In the genomic region with DNA sequence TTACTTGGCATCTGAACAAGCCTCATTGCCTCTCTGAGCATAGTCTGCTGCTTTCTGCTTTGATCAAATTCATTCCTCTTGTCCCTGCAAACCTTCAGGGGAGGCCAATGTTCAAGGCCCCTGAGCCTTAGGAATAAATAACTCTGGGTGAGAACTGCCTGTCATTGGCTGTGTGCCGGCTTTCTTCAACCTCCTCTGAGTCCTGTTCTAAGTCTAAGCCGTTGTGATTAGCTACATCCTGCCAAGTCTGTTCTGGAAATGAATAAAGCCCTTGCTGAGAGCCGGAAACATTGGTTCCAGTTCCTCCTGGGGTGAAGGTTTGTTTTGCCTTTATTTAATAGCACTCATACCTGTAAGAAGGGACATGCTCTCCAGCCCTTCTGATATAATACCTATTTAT, we compare ENCODE assay signal across 1 cellular context.
TF ChIP-seq lines count a peak whose summit lies in the region.

No MANE protein-coding gene starts in this region.

TF ChIP-seq in GM12878, 131 proteins besides CTCF, POLR2A, EP300 and RAD21 (continued from another document):
- TF ChIP-seq REST (IDR thresholded peaks at IDR 0.05; ENCODE audit: low read depth, low read length) (no peak), TAF1 (IDR thresholded peaks at IDR 0.05; ENCODE audit: borderline replicate concordance, low read depth, low read length) (no peak)
- TF ChIP-seq, protein P1, sequence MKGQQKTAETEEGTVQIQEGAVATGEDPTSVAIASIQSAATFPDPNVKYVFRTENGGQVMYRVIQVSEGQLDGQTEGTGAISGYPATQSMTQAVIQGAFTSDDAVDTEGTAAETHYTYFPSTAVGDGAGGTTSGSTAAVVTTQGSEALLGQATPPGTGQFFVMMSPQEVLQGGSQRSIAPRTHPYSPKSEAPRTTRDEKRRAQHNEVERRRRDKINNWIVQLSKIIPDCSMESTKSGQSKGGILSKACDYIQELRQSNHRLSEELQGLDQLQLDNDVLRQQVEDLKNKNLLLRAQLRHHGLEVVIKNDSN (IDR thresholded peaks at IDR 0.05; ENCODE audit: borderline replicate concordance, extremely low read length, insufficient read depth, low read depth, low read length), result no peak
- TF ChIP-seq, protein P2, sequence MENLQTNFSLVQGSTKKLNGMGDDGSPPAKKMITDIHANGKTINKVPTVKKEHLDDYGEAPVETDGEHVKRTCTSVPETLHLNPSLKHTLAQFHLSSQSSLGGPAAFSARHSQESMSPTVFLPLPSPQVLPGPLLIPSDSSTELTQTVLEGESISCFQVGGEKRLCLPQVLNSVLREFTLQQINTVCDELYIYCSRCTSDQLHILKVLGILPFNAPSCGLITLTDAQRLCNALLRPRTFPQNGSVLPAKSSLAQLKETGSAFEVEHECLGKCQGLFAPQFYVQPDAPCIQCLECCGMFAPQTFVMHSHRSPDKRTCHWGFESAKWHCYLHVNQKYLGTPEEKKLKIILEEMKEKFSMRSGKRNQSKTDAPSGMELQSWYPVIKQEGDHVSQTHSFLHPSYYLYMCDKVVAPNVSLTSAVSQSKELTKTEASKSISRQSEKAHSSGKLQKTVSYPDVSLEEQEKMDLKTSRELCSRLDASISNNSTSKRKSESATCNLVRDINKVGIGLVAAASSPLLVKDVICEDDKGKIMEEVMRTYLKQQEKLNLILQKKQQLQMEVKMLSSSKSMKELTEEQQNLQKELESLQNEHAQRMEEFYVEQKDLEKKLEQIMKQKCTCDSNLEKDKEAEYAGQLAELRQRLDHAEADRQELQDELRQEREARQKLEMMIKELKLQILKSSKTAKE (IDR thresholded peaks at IDR 0.05; ENCODE audit: low read depth, poor library complexity, severe bottlenecking), result peak; percentile 44
